9 cellular contexts compared by ENCODE assay signal in genomic region chr6:38572186-38572813, GRCh38.
A peak's percentile ranks its signal among the peaks of the same experiment; 100 is the strongest.
DNase-seq lines count a peak whose midpoint lies in the region; ATAC-seq and TF ChIP-seq lines count a peak whose summit lies in the region.
"Had no signal": no experiment of that assay in that cellular context is flagged by ENCODE, and none has a peak within 500 bp of the region (broad histone marks: within the 10 kb centered on the region; RNA-seq: fewer than 3 reads in every experiment).

No MANE protein-coding gene starts in this region.

- TF ChIP-seq EP300 in tibial nerve (IDR thresholded peaks at IDR 0.05) (no peak), transverse colon (IDR thresholded peaks at IDR 0.05; ENCODE audit: low read depth) (no peak)

- TF ChIP-seq CTCF in tibial nerve (IDR thresholded peaks at IDR 0.05) (no peak), omental fat pad (IDR thresholded peaks at IDR 0.05) (no peak), transverse colon (IDR thresholded peaks at IDR 0.05) (no peak)

- peak; percentile 69 for ATAC-seq in GM18511 (IDR thresholded peaks at IDR 0.05; ENCODE audit: unreplicated experiment)
- ATAC-seq in GM21526 (IDR thresholded peaks at IDR 0.05; ENCODE audit: low FRiP score, unreplicated experiment) = peak; percentile 70
- ATAC-seq in omental fat pad (ENCODE audit: low FRiP score) = no peak

- DNase-seq in SK-N-DZ (ENCODE audit: low spot score) = peak; percentile 26
- peak; percentile 49 for DNase-seq in mesenchymal stem cell
- DNase-seq in tibial nerve (ENCODE audit: low spot score in 2 of 2) = no peak
- DNase-seq in omental fat pad (ENCODE audit: low spot score) = no peak
- DNase-seq in transverse colon = no peak
- DNase-seq: NCI-H2227 treated with DMSO at 0.1 percent for 48 hours, sigmoid colon had no signal

- H3K36me3 ChIP-seq in mesenchymal stem cell (ENCODE audit: control insufficient read depth in 1 of 2, insufficient read depth in 2 of 2, low read depth in 1 of 2, low read length in 2 of 2) (peaks cover 0 to 17% of the 10 kb centered on the region in 2 experiments), tibial nerve (peaks cover 0 to 35% (median 0%) of the 10 kb centered on the region in 3 donors), transverse colon (peaks cover 0 to 4% (median 0%) of the 10 kb centered on the region in 4 donors)
- H3K36me3 ChIP-seq: sigmoid colon had no signal

- TF ChIP-seq POLR2A in tibial nerve (IDR thresholded peaks at IDR 0.05) = no peak
- no peak for TF ChIP-seq POLR2A in transverse colon (IDR thresholded peaks at IDR 0.05)

- H4K91ac ChIP-seq in mesenchymal stem cell (ENCODE audit: low read length) = no peak overlapping the region

- H3K79me1 ChIP-seq in mesenchymal stem cell (replicated peaks; ENCODE audit: low read length, poor library complexity, severe bottlenecking) = no peaks in the 10 kb centered on the region

- no peak overlapping the region for H2BK12ac ChIP-seq in mesenchymal stem cell (ENCODE audit: low read length in 2 of 2)

- H3K4me2 ChIP-seq in mesenchymal stem cell (ENCODE audit: low read length, poor library complexity, severe bottlenecking) = no peak overlapping the region

- H3K9ac ChIP-seq in mesenchymal stem cell (ENCODE audit: low read length) = peak overlapping the region; percentile 11

- no peak overlapping the region for H2AFZ ChIP-seq in mesenchymal stem cell (ENCODE audit: low read depth, low read length)

- H3K23ac ChIP-seq in mesenchymal stem cell (ENCODE audit: low read length in 2 of 2) = no peak overlapping the region

- H2BK120ac ChIP-seq in mesenchymal stem cell (ENCODE audit: low read depth, low read length) = no peak overlapping the region

- intact Hi-C loops in transverse colon (cut with DNase I; ENCODE audit: low total_unique reads) = no loop called here

- no peak overlapping the region for H2AK5ac ChIP-seq in mesenchymal stem cell (ENCODE audit: low read length, severe bottlenecking)

- H3K4ac ChIP-seq in mesenchymal stem cell (ENCODE audit: low read depth in 1 of 2, low read length in 2 of 2) = no peak overlapping the region

- no peak overlapping the region for H2BK15ac ChIP-seq in mesenchymal stem cell (ENCODE audit: low read depth, poor library complexity, severe bottlenecking)

- WGBS in mesenchymal stem cell = no CpG with 5 or more reads among the region's 3 CpGs
- WGBS in tibial nerve, 2 donors = 65 to 67% methylated on average over 3 of the region's 3 CpGs
- WGBS in transverse colon (ENCODE audit: low coverage in 1 of 2), 2 donors = 56 to 71% methylated on average over 3 of the region's 3 CpGs

- no peak overlapping the region for H3K18ac ChIP-seq in mesenchymal stem cell (ENCODE audit: low read depth in 1 of 2, low read length in 2 of 2)

- no peak overlapping the region for H3K27ac ChIP-seq in mesenchymal stem cell (ENCODE audit: low read length, poor library complexity, severe bottlenecking)
- H3K27ac ChIP-seq in tibial nerve = no peak overlapping the region
- H3K27ac ChIP-seq in transverse colon = no peak overlapping the region
- H3K27ac ChIP-seq: sigmoid colon had no signal

- H3K9me3 ChIP-seq in mesenchymal stem cell (ENCODE audit: control insufficient read depth, low read length) = no peaks in the 10 kb centered on the region
- no peaks in the 10 kb centered on the region for H3K9me3 ChIP-seq in tibial nerve
- H3K9me3 ChIP-seq in transverse colon = no peaks in the 10 kb centered on the region
- H3K9me3 ChIP-seq: sigmoid colon had no signal

- H2BK5ac ChIP-seq in mesenchymal stem cell (ENCODE audit: low read depth, low read length, poor library complexity, severe bottlenecking) = no peak overlapping the region

- H3K27me3 ChIP-seq in mesenchymal stem cell (ENCODE audit: control insufficient read depth in 1 of 2, insufficient read depth in 1 of 2, low read length in 2 of 2) (no peaks in the 10 kb centered on the region), tibial nerve (no peaks in the 10 kb centered on the region), transverse colon (no peaks in the 10 kb centered on the region)
- H3K27me3 ChIP-seq: sigmoid colon had no signal

- H3K14ac ChIP-seq in mesenchymal stem cell (ENCODE audit: low read length in 2 of 2) = no peak overlapping the region

- in situ Hi-C loops in transverse colon (cut with MboI; ENCODE audit: low pct_ligation_motif_present in 1 of 4, low pct_unique_long_range_greater_than_20kb in 1 of 4, low sequenced_read_pairs in 3 of 4) = no loop called here

- H4K8ac ChIP-seq in mesenchymal stem cell (ENCODE audit: low read length) = no peak overlapping the region

- H3K4me1 ChIP-seq in mesenchymal stem cell (ENCODE audit: control insufficient read depth, insufficient read depth, low read depth, low read length) (no peaks in the 10 kb centered on the region), tibial nerve (peaks cover 0 to 11% (median 0%) of the 10 kb centered on the region in 4 donors), transverse colon (peaks cover 0 to 5% (median 0%) of the 10 kb centered on the region in 4 donors)

- H3K4me3 ChIP-seq in mesenchymal stem cell (ENCODE audit: insufficient read depth in 1 of 2, low read depth in 1 of 2, low read length in 2 of 2) = no peak overlapping the region
- no peak overlapping the region for H3K4me3 ChIP-seq in tibial nerve
- no peak overlapping the region for H3K4me3 ChIP-seq in transverse colon
- H3K4me3 ChIP-seq: sigmoid colon had no signal

Comparison
In these comparisons a context has a peak if more than half of its experiments do, and no peak if none do; other contexts are left out.
1. DNase-seq: peak in SK-N-DZ (single experiment) and mesenchymal stem cell (single experiment); none in tibial nerve (0 of 2), omental fat pad (single experiment) and transverse colon (single experiment).